ENCODE assay signal across 25 cellular contexts in genomic region chr5:97021416-97021815, GRCh38.
"Had no signal": no experiment of that assay in that cellular context is flagged by ENCODE, and none has a peak within 500 bp of the region (broad histone marks: within the 10 kb centered on the region; RNA-seq: fewer than 3 reads in every experiment).

No MANE protein-coding gene starts in this region.

- H3K27ac Mint-ChIP-seq: dendritic cell treated with granulocyte-macrophage colony-stimulating factor and Interleukin-4, amounts not matched to agents 40 ng/mL and 50 ng/mL, for 4 days; nephron; neural progenitor cell; stimulated activated effector memory CD8-positive, alpha-beta T cell treated with anti-CD3 and anti-CD28 coated beads, Interleukin-12 subunit alpha, Interleukin-12 subunit beta, amount 100 ng/mL, for 72 hours had no signal

- H3K27me3 ChIP-seq: colonic mucosa, esophagus squamous epithelium, heart right ventricle, neural progenitor cell, sigmoid colon, stomach, thyroid gland had no signal

- H3K27me3 Mint-ChIP-seq: dendritic cell treated with granulocyte-macrophage colony-stimulating factor and Interleukin-4, amounts not matched to agents 40 ng/mL and 50 ng/mL, for 4 days had no signal

- H3K4me1 ChIP-seq: colonic mucosa, esophagus squamous epithelium, heart right ventricle, lower lobe of right lung, prostate gland had no signal

- H3K4me3 Mint-ChIP-seq: dendritic cell treated with granulocyte-macrophage colony-stimulating factor and Interleukin-4, amounts not matched to agents 40 ng/mL and 50 ng/mL, for 4 days; nephron; neural progenitor cell; stimulated activated effector memory CD8-positive, alpha-beta T cell treated with anti-CD3 and anti-CD28 coated beads, Interleukin-12 subunit alpha, Interleukin-12 subunit beta, amount 100 ng/mL, for 72 hours had no signal

- H3K9me3 ChIP-seq: colonic mucosa, esophagus squamous epithelium, heart right ventricle, lower lobe of right lung, prostate gland, sigmoid colon, stomach, thyroid gland had no signal

- H3K27ac ChIP-seq: colonic mucosa, esophagus squamous epithelium, heart right ventricle, lower lobe of right lung, neural progenitor cell, prostate gland, stomach, thyroid gland had no signal

- H3K4me3 ChIP-seq: colonic mucosa, esophagus squamous epithelium, heart right ventricle, lower lobe of right lung, neural progenitor cell, prostate gland, sigmoid colon, stomach, thyroid gland had no signal

- H3K36me3 ChIP-seq: neural progenitor cell, prostate gland had no signal

- ATAC-seq: heart right ventricle; left ventricle myocardium superior; lower lobe of right lung; right cardiac atrium; stimulated activated effector memory CD8-positive, alpha-beta T cell treated with anti-CD3 and anti-CD28 coated beads, Interleukin-12 subunit alpha, Interleukin-12 subunit beta, amount 100 ng/mL, for 72 hours had no signal

- DNase-seq: colonic mucosa; effector memory CD4-positive, alpha-beta T cell; erythroblast; esophagus squamous epithelium; foreskin melanocyte; glutamatergic neuron; heart right ventricle; hippocampal formation; islet precursor cell; kidney glomerular epithelial cell; left ventricle myocardium superior; lower lobe of right lung; right cardiac atrium; sigmoid colon; stimulated activated CD4-positive, alpha-beta T cell treated with anti-CD3 and anti-CD28 coated beads, Interleukin-2, amount 100 ng/mL, for 24 hours; stimulated activated CD4-positive, alpha-beta T cell treated with anti-CD3 and anti-CD28 coated beads, Interleukin-4, amount 100 ng/mL, for 24 hours; stimulated activated naive CD4-positive, alpha-beta T cell treated with Interleukin-2 at 50 U/mL for 16 hours; stomach; thyroid gland; trophoblast cell had no signal

- H3K9me3 Mint-ChIP-seq: dendritic cell treated with granulocyte-macrophage colony-stimulating factor and Interleukin-4, amounts not matched to agents 40 ng/mL and 50 ng/mL, for 4 days; nephron; neural progenitor cell; stimulated activated effector memory CD8-positive, alpha-beta T cell treated with anti-CD3 and anti-CD28 coated beads, Interleukin-12 subunit alpha, Interleukin-12 subunit beta, amount 100 ng/mL, for 72 hours had no signal
